In genomic region chr2:217937446-217937845, GRCh38 we compare ENCODE assay signal across 11 cellular contexts.
DNase-seq lines count a peak whose midpoint lies in the region; ATAC-seq and TF ChIP-seq lines count a peak whose summit lies in the region.
"Had no signal": no experiment of that assay in that cellular context is flagged by ENCODE, and none has a peak within 500 bp of the region (broad histone marks: within the 10 kb centered on the region; RNA-seq: fewer than 3 reads in every experiment).

No MANE protein-coding gene starts in this region.

- no peak overlapping the region for H3T11ph ChIP-seq in H9 (ENCODE audit: low read length)

- H4K91ac ChIP-seq in H9 (ENCODE audit: insufficient read length, low read depth, low read length) = no peak overlapping the region

- H2BK120ac ChIP-seq in H9 (ENCODE audit: low read depth, low read length, poor library complexity, severe bottlenecking) = no peak overlapping the region

- 9 to 28% (median 22%) methylated on average over 6 to 8 of the region's 8 CpGs for WGBS in adrenal gland, 4 donors
- WGBS in right cardiac atrium = 15% methylated on average over 8 of the region's 8 CpGs
- 22% methylated on average over 8 of the region's 8 CpGs for WGBS in prostate gland
- no CpG with 5 or more reads among the region's 8 CpGs for WGBS in H9 (ENCODE audit: extremely low coverage, insufficient read length, low lambda C conversion rate)

- no peak overlapping the region for H3K4ac ChIP-seq in H9 (ENCODE audit: low read depth, low read length)

- no peak overlapping the region for H3K14ac ChIP-seq in H9 (ENCODE audit: insufficient read depth, low read length)

- H3K56ac ChIP-seq in H9 (ENCODE audit: insufficient read length, low read depth, low read length) = no peak overlapping the region

- no peak overlapping the region for H4K5ac ChIP-seq in H9 (ENCODE audit: insufficient read length, low read depth, low read length)

- TF ChIP-seq POLR2A in adrenal gland (IDR thresholded peaks at IDR 0.05) = no peak
- no peak for TF ChIP-seq POLR2A in prostate gland (IDR thresholded peaks at IDR 0.05)

- H3K4me3 Mint-ChIP-seq in H9 = no peak overlapping the region

- no peaks in the 10 kb centered on the region for H3K79me1 ChIP-seq in H9 (ENCODE audit: insufficient read depth, low read depth, low read length, poor library complexity, severe bottlenecking)

- no peaks in the 10 kb centered on the region for H3K23me2 ChIP-seq in H9 (ENCODE audit: insufficient read length, low read depth, low read length, poor library complexity, severe bottlenecking)

- no peak overlapping the region for H3K4me2 ChIP-seq in H9 (ENCODE audit: insufficient read depth, insufficient read length, low read length)

- H2BK12ac ChIP-seq in H9 (ENCODE audit: insufficient read length, low read depth, low read length) = no peak overlapping the region

- no peaks in the 10 kb centered on the region for H3K36me3 Mint-ChIP-seq in H9 (ENCODE audit: insufficient read depth in 1 of 3, low read depth in 3 of 3)

- H3K4me1 Mint-ChIP-seq in H9 = peaks cover 45 to 52% of the 10 kb centered on the region in 2 experiments

- ATAC-seq in right cardiac atrium = peak; percentile 13 to 51

- peak in 4 of 7 donors; percentile 58 to 68 (median 64) for DNase-seq in adrenal gland
- peak; percentile 71 to 89 (median 88) for DNase-seq in right cardiac atrium
- no peak for DNase-seq in prostate gland (ENCODE audit: low spot score)
- DNase-seq in AG20443 (ENCODE audit: low spot score) = no peak
- no peak for DNase-seq in H9
- no peak for DNase-seq in activated effector memory CD4-positive, alpha-beta T cell treated with Interleukin-2 at 50 U/mL for 16 hours
- no peak for DNase-seq in NCI-H345 (lab: John Stamatoyannopoulos, UW)
- DNase-seq: NCI-H1105 treated with DMSO at 0.1 percent for 48 hours, T-helper 1 cell had no signal

- no peak overlapping the region for H3K23ac ChIP-seq in H9 (ENCODE audit: insufficient read length, low read depth, low read length)

- no peaks in the 10 kb centered on the region for H3K9me3 ChIP-seq in adrenal gland (replicated peaks in 1 of 3)
- H3K9me3 ChIP-seq in right cardiac atrium (ENCODE audit: control insufficient read depth, low read length) = no peaks in the 10 kb centered on the region
- no peaks in the 10 kb centered on the region for H3K9me3 ChIP-seq in prostate gland
- H3K9me3 ChIP-seq in H9 (ENCODE audit: control insufficient read depth, low read depth, low read length) = no peaks in the 10 kb centered on the region

- H2BK20ac ChIP-seq in H9 (ENCODE audit: low read depth, low read length, poor library complexity, severe bottlenecking) = no peak overlapping the region

- no peak overlapping the region for H2BK15ac ChIP-seq in H9 (ENCODE audit: low read depth, low read length)

- no peak overlapping the region for H3K9ac ChIP-seq in H9 (ENCODE audit: extremely low read depth, insufficient read length, low read length)

- H3K27ac Mint-ChIP-seq in H9 = no peak overlapping the region

- no peaks in the 10 kb centered on the region for H3K27me3 ChIP-seq in ACC112 (ENCODE audit: insufficient read depth, low read length)
- no peaks in the 10 kb centered on the region for H3K27me3 ChIP-seq in adrenal gland
- H3K27me3 ChIP-seq in right cardiac atrium (ENCODE audit: control insufficient read depth, insufficient read depth) = no peaks in the 10 kb centered on the region
- no peaks in the 10 kb centered on the region for H3K27me3 ChIP-seq in prostate gland (replicated peaks; ENCODE audit: insufficient read depth)
- no peaks in the 10 kb centered on the region for H3K27me3 ChIP-seq in H9 (ENCODE audit: insufficient read depth, low read length)

- H3K9me3 Mint-ChIP-seq in H9 = no peaks in the 10 kb centered on the region; a peak in 1 of 5 replicates

- TF ChIP-seq CTCF in adrenal gland (IDR thresholded peaks at IDR 0.05) (no peak), prostate gland (IDR thresholded peaks at IDR 0.05) (no peak), H9 (conservative IDR thresholded peaks at IDR 0.05) (no peak)

- peaks cover 80% of the 10 kb centered on the region for H3K4me1 ChIP-seq in ACC112 (ENCODE audit: control insufficient read depth, insufficient read depth, low read length, unreplicated experiment)
- peaks cover 83 to 97% of the 10 kb centered on the region in 2 donors for H3K4me1 ChIP-seq in adrenal gland (replicated peaks in 1 of 2)
- peaks cover 69% of the 10 kb centered on the region for H3K4me1 ChIP-seq in right cardiac atrium (ENCODE audit: control insufficient read depth, insufficient read depth, low read length)
- peaks cover 16% of the 10 kb centered on the region for H3K4me1 ChIP-seq in prostate gland (replicated peaks)
- peaks cover 24% of the 10 kb centered on the region; the same call in 1 of the 2 replicates for H3K4me1 ChIP-seq in H9 (ENCODE audit: insufficient read depth, low read length)

- no peaks in the 10 kb centered on the region for H3K36me3 ChIP-seq in ACC112 (ENCODE audit: insufficient read depth, low read length)
- peaks cover 0 to 10% of the 10 kb centered on the region in 2 donors for H3K36me3 ChIP-seq in adrenal gland (replicated peaks in 1 of 2)
- no peaks in the 10 kb centered on the region for H3K36me3 ChIP-seq in prostate gland

- H3K79me2 ChIP-seq in ACC112 (ENCODE audit: control insufficient read depth, insufficient read depth, low read length, unreplicated experiment) = peaks cover 79% of the 10 kb centered on the region
- H3K79me2 ChIP-seq in H9 (ENCODE audit: insufficient read depth, low read length) = no peaks in the 10 kb centered on the region

- no peak overlapping the region for H3K4me3 ChIP-seq in ACC112 (ENCODE audit: low read depth, low read length)
- H3K4me3 ChIP-seq in adrenal gland = no peak overlapping the region
- no peak overlapping the region for H3K4me3 ChIP-seq in right cardiac atrium (ENCODE audit: low read length)
- peak overlapping the region in 1 of 2 donors; percentile 1 for H3K4me3 ChIP-seq in prostate gland

- intact Hi-C loops in adrenal gland (cut with DNase I) (loop anchor here in 1 of 2 donors (10.0 kb wide), 1 partner anchor 47 kb away; no protein-coding TSS in a partner anchor), right cardiac atrium (cut with DNase I) (loop anchor here in 2 of 4 donors (5.0 to 10.0 kb wide), 2 partner anchors 35 to 53 kb away; no protein-coding TSS in a partner anchor), prostate gland (cut with DNase I) (loop anchor here (5.0 kb wide), 1 partner anchor 35 kb away; no protein-coding TSS in a partner anchor)

- H2AFZ ChIP-seq in ACC112 (ENCODE audit: low read length, unreplicated experiment) = no peak overlapping the region
- H2AFZ ChIP-seq in H9 (ENCODE audit: low read length) = no peak overlapping the region

- H3K27ac ChIP-seq in ACC112 (ENCODE audit: low read depth, low read length) = peak overlapping the region; percentile 84
- peak overlapping the region; percentile 40 to 98 (median 80) for H3K27ac ChIP-seq in adrenal gland
- H3K27ac ChIP-seq in right cardiac atrium (ENCODE audit: low read length) = peak overlapping the region; percentile 95
- peak overlapping the region; percentile 91 to 92 for H3K27ac ChIP-seq in prostate gland
- H3K27ac ChIP-seq in H9 (ENCODE audit: insufficient read length, low read depth, low read length) = no peak overlapping the region
- H3K27ac ChIP-seq: epithelial cell of prostate had no signal

- no peak overlapping the region for H2BK5ac ChIP-seq in H9 (ENCODE audit: insufficient read length, low read length)

- no peaks in the 10 kb centered on the region for H4K20me1 ChIP-seq in H9 (ENCODE audit: control insufficient read depth, insufficient read depth, insufficient read length)

- H4K8ac ChIP-seq in H9 (replicated peaks; ENCODE audit: insufficient read length, low read depth, low read length) = no peak overlapping the region

- no peak overlapping the region for H3K18ac ChIP-seq in H9 (ENCODE audit: insufficient read length, low read depth, low read length)

- H2AK5ac ChIP-seq in H9 (ENCODE audit: insufficient read length, low read length) = no peak overlapping the region

- peaks cover 1% of the 10 kb centered on the region; the same call in 1 of the 2 replicates for H3K27me3 Mint-ChIP-seq in H9 (ENCODE audit: low read depth)

Comparison
In these comparisons a context has a peak if more than half of its experiments do, and no peak if none do; other contexts are left out.
1. DNase-seq: peak in adrenal gland (4 of 7) and right cardiac atrium (3 of 3); none in prostate gland (single experiment), AG20443 (single experiment), H9 (single experiment), activated effector memory CD4-positive, alpha-beta T cell treated with Interleukin-2 at 50 U/mL for 16 hours (single experiment) and NCI-H345 (single experiment).